ENCODE assay signal across 2 cellular contexts in genomic region chr2:73187549-73187948, GRCh38.
TF ChIP-seq lines count a peak whose summit lies in the region.

No MANE protein-coding gene starts in this region.

TF ChIP-seq in GM12891, 5 proteins besides CTCF, POLR2A, EP300 and RAD21:
- TF ChIP-seq TAF1 (IDR thresholded peaks at IDR 0.05; ENCODE audit: low read depth, low read length) (no peak), SPI1 (IDR thresholded peaks at IDR 0.05; ENCODE audit: low read depth, low read length) (peak; percentile 60)

TF ChIP-seq in GM12878, 131 proteins besides CTCF, POLR2A, EP300 and RAD21:
- TF ChIP-seq BCLAF1 (IDR thresholded peaks at IDR 0.05), result no peak
- no peak for TF ChIP-seq ZBTB11 (CRISPR knock-in tag; IDR thresholded peaks at IDR 0.05)
- peak; percentile 50; the same call in 1 of the 2 replicates for TF ChIP-seq SPI1 (IDR thresholded peaks at IDR 0.05; ENCODE audit: borderline replicate concordance, insufficient read depth, low read depth, low read length)
- no peak for TF ChIP-seq FOS (IDR thresholded peaks at IDR 0.05; ENCODE audit: borderline replicate concordance, extremely low read depth, insufficient read length)
- no peak for TF ChIP-seq MEF2B (IDR thresholded peaks at IDR 0.05; ENCODE audit: partially characterized antibody, poor library complexity, severe bottlenecking)
- no peak for TF ChIP-seq ZBTB4 (CRISPR knock-in tag; IDR thresholded peaks at IDR 0.05)
- no peak for TF ChIP-seq STAT3 (IDR thresholded peaks at IDR 0.05; ENCODE audit: low read depth, low read length)
TF ChIP-seq in GM12878: peak in this region for 1.
